ENCODE assay signal across 1 cellular context in genomic region chr6:42782689-42783176, GRCh38.
TF ChIP-seq lines count a peak whose summit lies in the region.

No MANE protein-coding gene starts in this region.

TF ChIP-seq in K562, 482 proteins besides CTCF, POLR2A, EP300 and RAD21 (continued from another document and continues in another):
- peak in 1 of 3 experiments; percentile 72; a peak in 1 of 6 replicates for TF ChIP-seq ZBTB11 (CRISPR knock-in tag; IDR thresholded peaks at IDR 0.05)
- peak; percentile 30; the same call in 1 of the 2 replicates for TF ChIP-seq ARID1B (IDR thresholded peaks at IDR 0.05)
- TF ChIP-seq E2F5 (CRISPR knock-in tag; IDR thresholded peaks at IDR 0.05): no peak
- TF ChIP-seq CBFB (CRISPR knock-in tag; IDR thresholded peaks at IDR 0.05): no peak
- 0 out of 2 replicates have a peak, but pooled peaks have one; percentile 2 for TF ChIP-seq EGR1 (conservative IDR thresholded peaks at IDR 0.05)
- no peak for TF ChIP-seq ZNF644 (tag; IDR thresholded peaks at IDR 0.05; ENCODE audit: low read depth)
- TF ChIP-seq MYBL2 (IDR thresholded peaks at IDR 0.05; ENCODE audit: low read depth): 0 out of 2 replicates have a peak, but pooled peaks have one; percentile 31
- TF ChIP-seq MYBL2 (CRISPR knock-in tag; IDR thresholded peaks at IDR 0.05; ENCODE audit: borderline replicate concordance): no peak
- TF ChIP-seq GTF2E2 (tag; IDR thresholded peaks at IDR 0.05): peak; percentile 58
- TF ChIP-seq ZNF197 (CRISPR knock-in tag; IDR thresholded peaks at IDR 0.05; ENCODE audit: low read depth): 0 out of 2 replicates have a peak, but pooled peaks have one; percentile 70
- peak in 1 of 2 experiments; percentile 48; a peak in 1 of 4 replicates for TF ChIP-seq HDAC1 (IDR thresholded peaks at IDR 0.05)
- peak; percentile 80 for TF ChIP-seq JUND (IDR thresholded peaks at IDR 0.05; ENCODE audit: borderline replicate concordance, low read depth, low read length)
- TF ChIP-seq JUND (tag; IDR thresholded peaks at IDR 0.05; ENCODE audit: borderline replicate concordance, low read depth, low read length): no peak; the same call in 2 of the 3 replicates
- no peak for TF ChIP-seq ZNF764 (CRISPR knock-in tag; IDR thresholded peaks at IDR 0.05; ENCODE audit: low read depth)
- TF ChIP-seq NBN (IDR thresholded peaks at IDR 0.05; ENCODE audit: low read depth): 0 out of 2 replicates have a peak, but pooled peaks have one; percentile 18
- no peak for TF ChIP-seq PBX2 (CRISPR knock-in tag; IDR thresholded peaks at IDR 0.05; ENCODE audit: low read depth)
- TF ChIP-seq PBX2 (tag; conservative IDR thresholded peaks at IDR 0.05; ENCODE audit: low read depth): peak; percentile 41; the same call in 1 of the 2 replicates
- TF ChIP-seq CCNT2 (IDR thresholded peaks at IDR 0.05; ENCODE audit: borderline replicate concordance, extremely low read depth, insufficient read length, low read depth, low read length): peak; percentile 53
- no peak; a peak in 1 of 4 replicates for TF ChIP-seq KDM4B (IDR thresholded peaks at IDR 0.05; ENCODE audit: borderline replicate concordance in 2 of 2, low read depth in 1 of 2)
- 0 out of 2 replicates have a peak, but pooled peaks have one; percentile 62 for TF ChIP-seq MED1 (CRISPR knock-in tag; IDR thresholded peaks at IDR 0.05; ENCODE audit: borderline replicate concordance)
- no peak for TF ChIP-seq ZNF445 (CRISPR knock-in tag; IDR thresholded peaks at IDR 0.05; ENCODE audit: low read depth)
- TF ChIP-seq TEAD4 (IDR thresholded peaks at IDR 0.05; ENCODE audit: low read length): peak; percentile 10; the same call in 1 of the 2 replicates
- no peak for TF ChIP-seq TEAD4 (CRISPR knock-in tag; IDR thresholded peaks at IDR 0.05; ENCODE audit: borderline replicate concordance)
- TF ChIP-seq GABPA (tag; conservative IDR thresholded peaks at IDR 0.05; ENCODE audit: low read depth): 0 out of 2 replicates have a peak, but pooled peaks have one; percentile 37
- TF ChIP-seq BRD9 (IDR thresholded peaks at IDR 0.05; ENCODE audit: low read depth, partially characterized antibody): peak; percentile 44
- TF ChIP-seq ZNF12 (CRISPR knock-in tag; IDR thresholded peaks at IDR 0.05): no peak
- no peak for TF ChIP-seq CBFA2T2 (conservative IDR thresholded peaks at IDR 0.05)
- TF ChIP-seq E2F6 (IDR thresholded peaks at IDR 0.05; ENCODE audit: borderline replicate concordance in 1 of 2, extremely low read depth in 1 of 2, insufficient read depth in 1 of 2, insufficient read length in 1 of 2, low read depth in 1 of 2, low read length in 1 of 2, poor library complexity in 1 of 2, severe bottlenecking in 1 of 2): peak in 1 of 2 experiments; percentile 17
- peak; percentile 34; the same call in 1 of the 2 replicates for TF ChIP-seq RBM14 (IDR thresholded peaks at IDR 0.05; ENCODE audit: borderline replicate concordance, insufficient read depth, low read depth, low read length)
- peak; percentile 79; the same call in 1 of the 2 replicates for TF ChIP-seq ETS1 (conservative IDR thresholded peaks at IDR 0.05; ENCODE audit: control insufficient read depth, low read depth, low read length)
- TF ChIP-seq POLR3G (IDR thresholded peaks at IDR 0.05; ENCODE audit: extremely low read depth, insufficient read length, insufficient replicate concordance): no peak
- TF ChIP-seq PHF8 (IDR thresholded peaks at IDR 0.05; ENCODE audit: borderline replicate concordance, low read length): peak; percentile 37
- 0 out of 2 replicates have a peak, but pooled peaks have one; percentile 36 for TF ChIP-seq HEY1 (CRISPR knock-in tag; IDR thresholded peaks at IDR 0.05; ENCODE audit: borderline replicate concordance)
- TF ChIP-seq TEAD1 (CRISPR knock-in tag; IDR thresholded peaks at IDR 0.05): peak in 1 of 2 experiments; percentile 49; a peak in 1 of 4 replicates
- TF ChIP-seq ZBTB2 (IDR thresholded peaks at IDR 0.05): no peak
- no peak for TF ChIP-seq NR3C1 (CRISPR knock-in tag; IDR thresholded peaks at IDR 0.05)
- 0 out of 4 replicates have a peak, but pooled peaks of 1 of the 2 experiments have one; percentile 26 for TF ChIP-seq ZMIZ1 (IDR thresholded peaks at IDR 0.05; ENCODE audit: low read depth in 2 of 2, low read length in 2 of 2)
- TF ChIP-seq NCOR1 (IDR thresholded peaks at IDR 0.05): 0 out of 2 replicates have a peak, but pooled peaks have one; percentile 48
- no peak for TF ChIP-seq CBX8 (IDR thresholded peaks at IDR 0.05; ENCODE audit: borderline replicate concordance, extremely low read depth, low read depth, low read length, poor library complexity, severe bottlenecking)
- peak; percentile 38; the same call in 1 of the 2 replicates for TF ChIP-seq JUN (IDR thresholded peaks at IDR 0.05; ENCODE audit: borderline replicate concordance, low read depth, low read length)
- no peak for TF ChIP-seq JUN (CRISPR knock-in tag; IDR thresholded peaks at IDR 0.05; ENCODE audit: borderline replicate concordance)
- peak; percentile 43; the same call in 1 of the 2 replicates for TF ChIP-seq CGGBP1 (CRISPR knock-in tag; IDR thresholded peaks at IDR 0.05)
- no peak for TF ChIP-seq ZFX (CRISPR knock-in tag; IDR thresholded peaks at IDR 0.05)
- peak; percentile 57 for TF ChIP-seq ZNF444 (CRISPR knock-in tag; IDR thresholded peaks at IDR 0.05)
- peak; percentile 65 for TF ChIP-seq ATF3 (IDR thresholded peaks at IDR 0.05)
- no peak; the same call in 1 of the 2 replicates for TF ChIP-seq ATF3 (CRISPR knock-in tag; conservative IDR thresholded peaks at IDR 0.05)
- TF ChIP-seq FOSL1 (tag; conservative IDR thresholded peaks at IDR 0.05): peak; percentile 93
